Comparison of ENCODE assay signal across 8 cellular contexts in genomic region chr20:11585752-11586352, GRCh38.
A peak's percentile ranks its signal among the peaks of the same experiment; 100 is the strongest.
DNase-seq lines count a peak whose midpoint lies in the region; ATAC-seq and TF ChIP-seq lines count a peak whose summit lies in the region.

No MANE protein-coding gene starts in this region.

- no peak overlapping the region for H3K4me3 ChIP-seq in GM23248
- no peak overlapping the region for H3K4me3 ChIP-seq in mammary epithelial cell (replicated peaks in 1 of 3; ENCODE audit: insufficient read depth in 1 of 3, low read depth in 2 of 3, low read length in 3 of 3)
- no peak overlapping the region for H3K4me3 ChIP-seq in neural cell (ENCODE audit: low read length)

- CTCF ChIA-PET in mammary epithelial cell (lab: Charles Lee; ENCODE audit: low non-redundant PET): no interaction called here

- dilution Hi-C loops in mammary epithelial cell (cut with HindIII; ENCODE audit: low sequenced_read_pairs): no loop called here

- H3K9me3 ChIP-seq in GM23248 (ENCODE audit: low read depth) (no peaks in the 10 kb centered on the region), mammary epithelial cell (replicated peaks; ENCODE audit: insufficient read depth, low read length) (no peaks in the 10 kb centered on the region), neural cell (ENCODE audit: low read length) (no peaks in the 10 kb centered on the region)

- DNase-seq in GM23248 (peak; percentile 28), NCI-H345 (lab: John Stamatoyannopoulos, UW) (peak; percentile 54), mammary epithelial cell (peak; percentile 24), GM20000 (ENCODE audit: low spot score) (no peak), left ventricle myocardium superior (no peak)

- in situ Hi-C loops in GM23248 (cut with MboI): no loop called here
- in situ Hi-C loops in mammary epithelial cell (cut with MboI; ENCODE audit: low sequenced_read_pairs in 2 of 2): loop anchor here in 1 of 2 donors (10.0 kb wide), 1 partner anchor 59 kb away; no protein-coding TSS in a partner anchor

- H3K36me3 ChIP-seq in GM23248 (ENCODE audit: low read depth): no peaks in the 10 kb centered on the region
- H3K36me3 ChIP-seq in mammary epithelial cell (ENCODE audit: insufficient read depth, low read length): no peaks in the 10 kb centered on the region
- H3K36me3 ChIP-seq in neural cell (ENCODE audit: insufficient read depth, low read length): no peaks in the 10 kb centered on the region

- no peak overlapping the region for H3K4me2 ChIP-seq in GM23248 (ENCODE audit: unreplicated experiment)
- H3K4me2 ChIP-seq in mammary epithelial cell (ENCODE audit: insufficient read depth, low read depth, low read length): no peak overlapping the region
- no peak overlapping the region for H3K4me2 ChIP-seq in neural cell (ENCODE audit: low read length)

- no peaks in the 10 kb centered on the region for H3F3A ChIP-seq in GM23248 (ENCODE audit: insufficient read depth)
- no peaks in the 10 kb centered on the region for H3F3A ChIP-seq in neural cell (ENCODE audit: insufficient read depth, low read length, poor library complexity, severe bottlenecking)

- H3K79me2 ChIP-seq in GM23248 (ENCODE audit: insufficient read depth): no peaks in the 10 kb centered on the region
- no peaks in the 10 kb centered on the region for H3K79me2 ChIP-seq in mammary epithelial cell (ENCODE audit: insufficient read depth, low read length)
- H3K79me2 ChIP-seq in neural cell (replicated peaks; ENCODE audit: insufficient read depth, low read length): no peaks in the 10 kb centered on the region

- no peak for TF ChIP-seq EP300 in neural cell (conservative IDR thresholded peaks at IDR 0.05; ENCODE audit: poor library complexity, severe bottlenecking)

- no peak overlapping the region for H3K9ac ChIP-seq in GM23248
- no peak overlapping the region for H3K9ac ChIP-seq in mammary epithelial cell (ENCODE audit: insufficient read depth, low read length)
- no peak overlapping the region for H3K9ac ChIP-seq in neural cell (ENCODE audit: low read length)

- H3K27ac ChIP-seq in GM23248 (no peak overlapping the region), mammary epithelial cell (ENCODE audit: insufficient read depth, low read depth, low read length) (no peak overlapping the region), neural cell (ENCODE audit: low read length) (no peak overlapping the region)

- intact Hi-C loops in mammary epithelial cell (cut with micrococcal nuclease) (no loop called here), left ventricle myocardium superior (cut with micrococcal nuclease) (no loop called here)

- peak; percentile 86 for TF ChIP-seq RAD21 in neural cell (conservative IDR thresholded peaks at IDR 0.05)

- WGBS in GM23248 (ENCODE audit: low coverage in 1 of 2, low lambda C conversion rate in 2 of 2, missing lambda C conversion rate in 2 of 2), 2 experiments: 1 to 2% methylated on average over 3 of the region's 3 CpGs
- 5% methylated on average over 3 of the region's 3 CpGs for WGBS in mammary epithelial cell (ENCODE audit: low coverage, missing lambda C conversion rate)

- no peaks in the 10 kb centered on the region for H3K9me2 ChIP-seq in GM23248 (ENCODE audit: insufficient read depth)
- H3K9me2 ChIP-seq in neural cell (ENCODE audit: insufficient read depth, low read length): no peaks in the 10 kb centered on the region

- no peak overlapping the region for H2AFZ ChIP-seq in GM23248
- H2AFZ ChIP-seq in mammary epithelial cell (ENCODE audit: low read depth, low read length): no peak overlapping the region
- H2AFZ ChIP-seq in neural cell (ENCODE audit: low read depth, low read length): no peak overlapping the region

- H3K4me1 ChIP-seq in GM23248 (ENCODE audit: insufficient read depth) (no peaks in the 10 kb centered on the region), mammary epithelial cell (ENCODE audit: insufficient read depth, low read length) (peaks cover 3% of the 10 kb centered on the region)

- H4K20me1 ChIP-seq in GM23248 (ENCODE audit: insufficient read depth) (no peaks in the 10 kb centered on the region), mammary epithelial cell (ENCODE audit: insufficient read depth, low read length) (no peaks in the 10 kb centered on the region), neural cell (ENCODE audit: insufficient read depth) (no peaks in the 10 kb centered on the region)

- peak; percentile 42 to 58 for TF ChIP-seq CTCF in mammary epithelial cell (conservative IDR thresholded peaks at IDR 0.05 in 1 of 2, IDR thresholded peaks at IDR 0.05 in 1 of 2; ENCODE audit: extremely low read depth in 1 of 2, insufficient read depth in 1 of 2, low read depth in 1 of 2, low read length in 2 of 2)
- peak; percentile 83 for TF ChIP-seq CTCF in neural cell (IDR thresholded peaks at IDR 0.05; ENCODE audit: poor library complexity, severe bottlenecking)
- no peak for TF ChIP-seq CTCF in GM20000 (IDR thresholded peaks at IDR 0.05; ENCODE audit: extremely low read depth, missing control alignments)

- BruUV-seq in mammary epithelial cell (replicated peaks; lab: Mats Ljungman, UMichigan): no TSS peak

- 0 out of 2 replicates have a peak, but pooled peaks cover 4% of the 10 kb centered on the region for H3K27me3 ChIP-seq in GM23248 (replicated peaks; ENCODE audit: insufficient read depth)
- H3K27me3 ChIP-seq in mammary epithelial cell (ENCODE audit: insufficient read depth, low read length): no peaks in the 10 kb centered on the region
- no peaks in the 10 kb centered on the region for H3K27me3 ChIP-seq in neural cell (ENCODE audit: insufficient read depth, low read depth, low read length)

- ATAC-seq in HG02973 (IDR thresholded peaks at IDR 0.05; ENCODE audit: unreplicated experiment) (no peak), GM21526 (IDR thresholded peaks at IDR 0.05; ENCODE audit: low FRiP score, unreplicated experiment) (no peak), left ventricle myocardium superior (no peak)

TF ChIP-seq in neural cell, 6 proteins besides CTCF, POLR2A, EP300 and RAD21:
- TF ChIP-seq SMC3 (conservative IDR thresholded peaks at IDR 0.05; ENCODE audit: poor library complexity) (peak; percentile 87), TAF1 (IDR thresholded peaks at IDR 0.05; ENCODE audit: low read depth) (no peak), EZH2 (IDR thresholded peaks at IDR 0.05; ENCODE audit: borderline replicate concordance, insufficient read depth, low read length, poor library complexity, severe bottlenecking) (no peak), MXI1 (conservative IDR thresholded peaks at IDR 0.05; ENCODE audit: poor library complexity, severe bottlenecking) (no peak)
TF ChIP-seq in neural cell: peak in this region for 1.

Comparison
In these comparisons a context has a peak if more than half of its experiments do, and no peak if none do; other contexts are left out.
1. DNase-seq: peak in GM23248 (single experiment), NCI-H345 (single experiment) and mammary epithelial cell (single experiment); none in GM20000 (single experiment) and left ventricle myocardium superior (single experiment).